8 cellular contexts compared by ENCODE assay signal in the genomic region with DNA sequence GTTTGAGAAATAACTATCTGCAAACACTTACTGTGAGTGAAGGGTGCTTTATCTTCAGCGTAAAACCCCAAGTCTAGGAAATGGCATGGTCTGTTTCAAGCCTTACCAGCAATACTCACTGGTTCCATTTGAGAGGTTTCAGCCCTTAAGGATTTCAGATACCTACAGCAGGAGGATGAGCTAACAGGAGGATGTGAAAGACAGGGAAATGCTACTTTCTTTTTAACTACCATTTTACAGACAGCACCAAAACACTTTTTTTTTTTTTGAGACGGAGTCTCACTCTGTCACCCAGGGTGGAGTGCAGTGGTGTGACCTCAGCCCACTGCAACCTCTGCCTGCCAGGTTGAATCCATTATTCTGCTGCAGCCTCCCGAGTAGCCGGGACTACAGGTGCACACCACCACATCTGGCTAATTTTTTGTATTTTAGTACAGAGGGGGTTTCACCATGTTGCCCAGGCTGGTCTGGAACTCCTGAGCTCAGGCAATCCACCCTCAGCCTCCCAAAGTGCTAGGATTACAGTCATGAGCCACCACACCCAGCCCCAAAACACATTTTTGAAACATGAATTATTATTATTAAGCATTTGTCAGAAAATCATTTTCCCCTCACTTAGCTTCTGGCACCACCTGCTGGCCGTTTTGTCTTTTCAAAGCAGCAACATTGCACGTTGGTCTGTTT. TPM values are rescaled to one million over a fixed set of nuclear protein-coding genes. Genes with fewer than 3 reads are reported as not detected.
DNase-seq lines count a peak whose midpoint lies in the region; ATAC-seq and TF ChIP-seq lines count a peak whose summit lies in the region.

No MANE protein-coding gene starts in this region.

- ATAC-seq in HG03342 (IDR thresholded peaks at IDR 0.05; ENCODE audit: unreplicated experiment), result no peak

- no peaks in the 10 kb centered on the region for H3K9me3 ChIP-seq in SJCRH30 (replicated peaks)

- peaks cover 3% of the 10 kb centered on the region for H3K4me1 Mint-ChIP-seq in glutamatergic neuron (ENCODE audit: low read depth, unreplicated experiment)

- peaks cover 8% of the 10 kb centered on the region for H3K36me3 ChIP-seq in SJCRH30

- H3K4me1 ChIP-seq in SJCRH30, result no peaks in the 10 kb centered on the region

- DNase-seq in COLO668 (lab: John Stamatoyannopoulos, UW; ENCODE audit: unreplicated experiment), result peak; percentile 57
- peak; percentile 54 for DNase-seq in HS-27A (ENCODE audit: low read depth)
- DNase-seq in SJCRH30, result peak; percentile 55 to 69
- peak; percentile 77 for DNase-seq in activated naive CD4-positive, alpha-beta T cell treated with Interleukin-2 at 50 U/mL for 16 hours
- DNase-seq in glutamatergic neuron, result peak; percentile 75
- peak; percentile 42 for DNase-seq in renal cortical epithelial cell (ENCODE audit: low read depth)
- DNase-seq in GOT3 (lab: John Stamatoyannopoulos, UW), result no peak

- peak; percentile 71 for TF ChIP-seq CTCF in glutamatergic neuron (IDR thresholded peaks at IDR 0.05; ENCODE audit: partially characterized antibody, unreplicated experiment)

- H3K27ac Mint-ChIP-seq in glutamatergic neuron (ENCODE audit: unreplicated experiment), result no peak overlapping the region

- no peaks in the 10 kb centered on the region for H3K9me3 Mint-ChIP-seq in glutamatergic neuron (ENCODE audit: unreplicated experiment)

- H3K36me3 Mint-ChIP-seq in glutamatergic neuron (ENCODE audit: unreplicated experiment), result no peaks in the 10 kb centered on the region

- H3K4me3 Mint-ChIP-seq in glutamatergic neuron (ENCODE audit: unreplicated experiment), result no peak overlapping the region

- no peak overlapping the region for H3K27ac ChIP-seq in SJCRH30

- no peak overlapping the region for H3K4me3 ChIP-seq in SJCRH30

- H3K27me3 ChIP-seq in SJCRH30, result no peaks in the 10 kb centered on the region

- H3K27me3 Mint-ChIP-seq in glutamatergic neuron (ENCODE audit: unreplicated experiment), result peaks cover 4% of the 10 kb centered on the region

RNA-seq across cellular contexts. Expression of a gene that starts 4.6 kb away (rescaled TPM):
- 16.9 and 19.8 TPM in 2 replicates for total RNA-seq in SJCRH30 (2014; rRNA removed; shearing (Covaris generic))
- 11.1 TPM for total RNA-seq in glutamatergic neuron (ENCODE audit: unreplicated experiment)
- total RNA-seq in renal cortical epithelial cell, result 14.9 and 18.8 TPM in 2 replicates

RNA-seq across cellular contexts. Expression of a gene that starts 4.8 kb away (rescaled TPM):
- 68.7 and 78.2 TPM in 2 replicates for total RNA-seq in SJCRH30 (2014; rRNA removed; shearing (Covaris generic))
- total RNA-seq in glutamatergic neuron (ENCODE audit: unreplicated experiment) (38.4 TPM), renal cortical epithelial cell (39.4 and 64.2 TPM in 2 replicates)

RNA-seq across cellular contexts. Expression of a gene that starts 33.9 kb away (rescaled TPM):
- total RNA-seq in SJCRH30 (2014; rRNA removed; shearing (Covaris generic)), result 369 and 389 TPM in 2 replicates
- total RNA-seq in glutamatergic neuron (ENCODE audit: unreplicated experiment), result 135 TPM
- 84.1 and 123 TPM in 2 replicates for total RNA-seq in renal cortical epithelial cell
